Comparison of ENCODE assay signal across 8 cellular contexts in genomic region chr5:141923443-141924313, GRCh38. TPM values are rescaled to one million over a fixed set of nuclear protein-coding genes. Genes with fewer than 3 reads are reported as not detected.
DNase-seq lines count a peak whose midpoint lies in the region; ATAC-seq, FAIRE-seq and TF ChIP-seq lines count a peak whose summit lies in the region.

A gene with protein sequence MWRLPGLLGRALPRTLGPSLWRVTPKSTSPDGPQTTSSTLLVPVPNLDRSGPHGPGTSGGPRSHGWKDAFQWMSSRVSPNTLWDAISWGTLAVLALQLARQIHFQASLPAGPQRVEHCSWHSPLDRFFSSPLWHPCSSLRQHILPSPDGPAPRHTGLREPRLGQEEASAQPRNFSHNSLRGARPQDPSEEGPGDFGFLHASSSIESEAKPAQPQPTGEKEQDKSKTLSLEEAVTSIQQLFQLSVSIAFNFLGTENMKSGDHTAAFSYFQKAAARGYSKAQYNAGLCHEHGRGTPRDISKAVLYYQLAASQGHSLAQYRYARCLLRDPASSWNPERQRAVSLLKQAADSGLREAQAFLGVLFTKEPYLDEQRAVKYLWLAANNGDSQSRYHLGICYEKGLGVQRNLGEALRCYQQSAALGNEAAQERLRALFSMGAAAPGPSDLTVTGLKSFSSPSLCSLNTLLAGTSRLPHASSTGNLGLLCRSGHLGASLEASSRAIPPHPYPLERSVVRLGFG (plus strand): TSS chr5:141923871. CDS start chr5:141923942, 71 bp downstream.

- H2AFZ ChIP-seq in keratinocyte (ENCODE audit: control insufficient read depth, low read length): peak within 1 kb of the TSS; percentile 96

- peaks cover 12 to 16% of the 10 kb centered on the region in 2 experiments for H3K36me3 ChIP-seq in keratinocyte (ENCODE audit: control insufficient read depth in 2 of 2, extremely low read depth in 1 of 2, insufficient read depth in 2 of 2, low read length in 2 of 2)

- peaks cover 2% of the 10 kb centered on the region for H3K9me1 ChIP-seq in keratinocyte (ENCODE audit: control insufficient read depth, extremely low read depth, insufficient read depth, low read length)

- H3K4me2 ChIP-seq in keratinocyte (ENCODE audit: control insufficient read depth, extremely low read depth, insufficient read depth, low read depth, low read length): peak within 1 kb of the TSS; percentile 96

- H3K4me3 ChIP-seq in AG09309 (ENCODE audit: control insufficient read depth, low read depth, low read length) (peak within 1 kb of the TSS; percentile 79), keratinocyte (ENCODE audit: control insufficient read depth in 2 of 3, extremely low read depth in 1 of 3, insufficient read depth in 2 of 3, low read depth in 1 of 3, low read length in 3 of 3) (peak within 1 kb of the TSS; percentile 86 to 96 (median 93))

- no peaks in the 10 kb centered on the region for H4K20me1 ChIP-seq in keratinocyte (ENCODE audit: control insufficient read depth, extremely low read depth, insufficient read depth, low read length)

- peak; percentile 84 for FAIRE-seq in keratinocyte (lab: Jason Lieb, UNC)

- dilution Hi-C loops in keratinocyte (cut with MboI; ENCODE audit: extremely low pct_ligation_motif_present, low sequenced_read_pairs): no loop called here

- H3K79me2 ChIP-seq in keratinocyte (ENCODE audit: control insufficient read depth, insufficient read depth, low read length): peaks cover 12% of the 10 kb centered on the region

- H3K4me1 ChIP-seq in keratinocyte (ENCODE audit: control insufficient read depth, extremely low read depth, insufficient read depth, low read length): peaks cover 11% of the 10 kb centered on the region

- peak within 1 kb of the TSS; percentile 95 for H3K9ac ChIP-seq in keratinocyte (ENCODE audit: control insufficient read depth, extremely low read depth, insufficient read depth, low read length)

- peak; percentile 84 for TF ChIP-seq POLR2A in GM18951 (IDR thresholded peaks at IDR 0.05; ENCODE audit: extremely low read depth, insufficient read depth, insufficient read length)

- no peaks in the 10 kb centered on the region for H3K27me3 ChIP-seq in keratinocyte (ENCODE audit: control insufficient read depth, extremely low read depth, insufficient read depth, low read length)

- peak; percentile 64 for DNase-seq in AG09309 (ENCODE audit: low read depth)
- peak; percentile 90 for DNase-seq in NCI-H446 (lab: John Stamatoyannopoulos, UW)
- DNase-seq in activated CD4-positive, CD25-positive, alpha-beta regulatory T cell treated with anti-CD3 and anti-CD28 coated beads, Interleukin-2, amount 50 U/mL, for 72 hours: peak; percentile 90
- peak; percentile 81 to 85 for DNase-seq in cerebellar nuclear complex (lab: John Stamatoyannopoulos, UW)
- DNase-seq in keratinocyte (ENCODE audit: low read depth, low spot score): peak; percentile 66
- DNase-seq in stimulated activated CD4-positive, alpha-beta T cell treated with anti-CD3 and anti-CD28 coated beads, Interleukin-15, amount 100 ng/mL, for 1 hour (ENCODE audit: low read depth in 1 of 2, low spot score in 1 of 2): peak; percentile 73 to 91

- peak within 1 kb of the TSS; percentile 86 for H3K27ac ChIP-seq in keratinocyte (ENCODE audit: control insufficient read depth, insufficient read depth, low read length)

- ATAC-seq in HG03196 (IDR thresholded peaks at IDR 0.05; ENCODE audit: unreplicated experiment): peak; percentile 98

- no peak for TF ChIP-seq CTCF in AG09309 (IDR thresholded peaks at IDR 0.05; ENCODE audit: control insufficient read depth, insufficient read depth, low read depth, low read length, missing control alignments)
- TF ChIP-seq CTCF in keratinocyte (optimal IDR thresholded peaks at IDR 0.05 in 1 of 3, IDR thresholded peaks at IDR 0.05 in 1 of 3, conservative IDR thresholded peaks at IDR 0.05 in 1 of 3; ENCODE audit: extremely low read depth in 1 of 3, insufficient read depth in 2 of 3, low read length in 3 of 3): no peak

- no peaks in the 10 kb centered on the region for H3K9me3 ChIP-seq in keratinocyte (ENCODE audit: control insufficient read depth, low read depth, low read length)

- in situ Hi-C loops in GM18951 (cut with MboI; ENCODE audit: low sequenced_read_pairs, unreplicated experiment): no loop called here

RNA-seq across cellular contexts. Expression of the gene that starts here (rescaled TPM):
- 37.3 to 49.6 TPM (median 37.5 TPM) in 3 replicates for polyA plus RNA-seq in keratinocyte
- polyA plus RNA-seq in keratinocyte (2011; ENCODE audit: low read depth): 9.4 TPM
- 29.6 and 34.1 TPM in 2 replicates for polyA plus RNA-seq in keratinocyte (2011; cell fraction: cytosol; rRNA removed)
- polyA plus RNA-seq in keratinocyte (2011; cell fraction: nucleus; rRNA removed): 106 and 128 TPM in 2 replicates
- polyA plus RNA-seq in keratinocyte (2012; ENCODE audit: low replicate concordance): 28.3 and 30.1 TPM in 2 replicates
- polyA minus RNA-seq in keratinocyte: 38.8 to 47.1 TPM (median 43.9 TPM) in 3 replicates
- polyA minus RNA-seq in keratinocyte (2011; cell fraction: cytosol; rRNA and poly(A)+ RNA removed): 19.2 TPM
- 22.9 and 39.2 TPM in 2 replicates for polyA minus RNA-seq in keratinocyte (2011; cell fraction: nucleus; rRNA and poly(A)+ RNA removed)

Comparison
In these comparisons a context has a peak if more than half of its experiments do, and no peak if none do; other contexts are left out.
1. Peak in every context shown above with its lines: DNase-seq, ATAC-seq, H3K4me3 ChIP-seq and H3K27ac ChIP-seq.